Comparison of ENCODE assay signal across 10 cellular contexts in the genomic region with DNA sequence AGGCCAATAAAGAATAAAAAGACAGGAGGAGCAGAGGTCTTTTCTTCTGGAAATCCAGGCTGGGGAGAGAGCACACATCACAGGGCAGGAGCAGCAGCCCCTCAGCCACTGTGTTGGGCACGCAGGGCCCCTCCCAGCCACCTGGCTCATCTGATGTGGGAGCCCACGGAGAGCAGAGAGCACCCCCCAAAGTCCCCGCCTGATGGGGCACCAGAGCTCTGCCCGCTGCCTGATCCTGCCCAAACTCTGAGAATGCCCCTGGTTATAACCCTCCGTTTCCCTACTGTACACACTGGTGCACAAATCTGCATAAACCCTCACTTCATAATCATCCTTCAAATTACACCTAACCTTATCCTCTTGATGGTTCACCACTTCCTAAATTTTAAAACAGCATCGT.
A peak's percentile ranks its signal among the peaks of the same experiment; 100 is the strongest.
DNase-seq lines count a peak whose midpoint lies in the region; ATAC-seq and TF ChIP-seq lines count a peak whose summit lies in the region.
"Had no signal": no experiment of that assay in that cellular context is flagged by ENCODE, and none has a peak within 500 bp of the region (broad histone marks: within the 10 kb centered on the region; RNA-seq: fewer than 3 reads in every experiment).

No MANE protein-coding gene starts in this region.

- H3K36me3 Mint-ChIP-seq in H9 (ENCODE audit: insufficient read depth in 1 of 3, low read depth in 3 of 3) = no peaks in the 10 kb centered on the region
- no peaks in the 10 kb centered on the region for H3K36me3 Mint-ChIP-seq in stimulated activated naive CD8-positive, alpha-beta T cell treated with anti-CD3 and anti-CD28 coated beads, Interleukin-15, Interleukin-2, amounts not matched to agents 100 ng/mL and 50 ng/mL, for 24 hours (ENCODE audit: low read depth)

- H2BK15ac ChIP-seq in H9 (ENCODE audit: low read depth, low read length) = no peak overlapping the region

- H3K9me3 ChIP-seq in H9 (ENCODE audit: control insufficient read depth, low read depth, low read length) (no peaks in the 10 kb centered on the region), OCI-LY3 (ENCODE audit: insufficient read depth, low read length) (no peaks in the 10 kb centered on the region), gastroesophageal sphincter (no peaks in the 10 kb centered on the region)

- H3T11ph ChIP-seq in H9 (ENCODE audit: low read length) = no peak overlapping the region

- H2BK120ac ChIP-seq in H9 (ENCODE audit: low read depth, low read length, poor library complexity, severe bottlenecking) = no peak overlapping the region

- no peak overlapping the region for H3K23ac ChIP-seq in H9 (ENCODE audit: insufficient read length, low read depth, low read length)

- no peaks in the 10 kb centered on the region for H3K79me1 ChIP-seq in H9 (ENCODE audit: insufficient read depth, low read depth, low read length, poor library complexity, severe bottlenecking)

- ATAC-seq in gastroesophageal sphincter = no peak
- no peak for ATAC-seq in HG03571 (IDR thresholded peaks at IDR 0.05; ENCODE audit: unreplicated experiment)

- no peak overlapping the region for H3K18ac ChIP-seq in H9 (ENCODE audit: insufficient read length, low read depth, low read length)

- no peaks in the 10 kb centered on the region for H3K27me3 ChIP-seq in H9 (ENCODE audit: insufficient read depth, low read length)
- peaks cover 82% of the 10 kb centered on the region for H3K27me3 ChIP-seq in OCI-LY3 (ENCODE audit: low read depth, low read length)
- no peaks in the 10 kb centered on the region for H3K27me3 ChIP-seq in gastroesophageal sphincter
- H3K27me3 ChIP-seq: cardiac muscle cell had no signal

- no peak for TF ChIP-seq CTCF in H9 (conservative IDR thresholded peaks at IDR 0.05)
- no peak for TF ChIP-seq CTCF in OCI-LY3 (IDR thresholded peaks at IDR 0.05; ENCODE audit: low read depth, low read length)
- no peak for TF ChIP-seq CTCF in gastroesophageal sphincter (IDR thresholded peaks at IDR 0.05)

- H2AK5ac ChIP-seq in H9 (ENCODE audit: insufficient read length, low read length) = no peak overlapping the region

- peaks cover 79 to 82% of the 10 kb centered on the region in 2 experiments for H3K4me1 Mint-ChIP-seq in H9
- H3K4me1 Mint-ChIP-seq in stimulated activated naive CD8-positive, alpha-beta T cell treated with anti-CD3 and anti-CD28 coated beads, Interleukin-15, Interleukin-2, amounts not matched to agents 100 ng/mL and 50 ng/mL, for 24 hours (ENCODE audit: low read depth) = peaks cover 95% of the 10 kb centered on the region

- 100% methylated on average over 1 of the region's 6 CpGs for WGBS in H9 (ENCODE audit: extremely low coverage, insufficient read length, low lambda C conversion rate)
- WGBS in gastroesophageal sphincter (ENCODE audit: low coverage in 1 of 2), 2 donors = 42 to 79% methylated on average over 3 of the region's 6 CpGs

- H3K36me3 ChIP-seq in OCI-LY3 (replicated peaks; ENCODE audit: low read depth, low read length) (no peaks in the 10 kb centered on the region), gastroesophageal sphincter (no peaks in the 10 kb centered on the region)
- H3K36me3 ChIP-seq: cardiac muscle cell had no signal

- H3K4me3 Mint-ChIP-seq in H9 = no peak overlapping the region
- H3K4me3 Mint-ChIP-seq in stimulated activated naive CD8-positive, alpha-beta T cell treated with anti-CD3 and anti-CD28 coated beads, Interleukin-15, Interleukin-2, amounts not matched to agents 100 ng/mL and 50 ng/mL, for 24 hours = peak overlapping the region; percentile 60

- H3K23me2 ChIP-seq in H9 (ENCODE audit: insufficient read length, low read depth, low read length, poor library complexity, severe bottlenecking) = no peaks in the 10 kb centered on the region

- DNase-seq in H9 (no peak), cortex of kidney (lab: John Stamatoyannopoulos, UW) (no peak), RKO (ENCODE audit: low spot score) (no peak), NCI-H774 (lab: John Stamatoyannopoulos, UW) (no peak)
- DNase-seq: NCI-H2171 had no signal

- no peak overlapping the region for H3K4me2 ChIP-seq in H9 (ENCODE audit: insufficient read depth, insufficient read length, low read length)
- H3K4me2 ChIP-seq in OCI-LY3 (ENCODE audit: low read length) = peak overlapping the region; percentile 20

- H3K27me3 Mint-ChIP-seq in H9 (ENCODE audit: low read depth) = no peaks in the 10 kb centered on the region
- H3K27me3 Mint-ChIP-seq in stimulated activated naive CD8-positive, alpha-beta T cell treated with anti-CD3 and anti-CD28 coated beads, Interleukin-15, Interleukin-2, amounts not matched to agents 100 ng/mL and 50 ng/mL, for 24 hours = peaks cover 23% of the 10 kb centered on the region

- H3K4me3 ChIP-seq in OCI-LY3 (ENCODE audit: low read length) = no peak overlapping the region
- no peak overlapping the region for H3K4me3 ChIP-seq in gastroesophageal sphincter
- H3K4me3 ChIP-seq: cardiac muscle cell had no signal

- H3K27ac ChIP-seq in H9 (ENCODE audit: insufficient read length, low read depth, low read length) = no peak overlapping the region
- H3K27ac ChIP-seq in OCI-LY3 (ENCODE audit: low read length) = no peak overlapping the region
- H3K27ac ChIP-seq in gastroesophageal sphincter = peak overlapping the region; percentile 32 to 84 (median 80)
- H3K27ac ChIP-seq: cardiac muscle cell had no signal

- no peak overlapping the region for H2BK5ac ChIP-seq in H9 (ENCODE audit: insufficient read length, low read length)

- no peak overlapping the region for H3K9ac ChIP-seq in H9 (ENCODE audit: extremely low read depth, insufficient read length, low read length)
- no peak overlapping the region for H3K9ac ChIP-seq in OCI-LY3 (ENCODE audit: low read length)

- H4K5ac ChIP-seq in H9 (ENCODE audit: insufficient read length, low read depth, low read length) = no peak overlapping the region

- no peaks in the 10 kb centered on the region; a peak in 1 of 5 replicates for H3K9me3 Mint-ChIP-seq in H9
- H3K9me3 Mint-ChIP-seq in stimulated activated naive CD8-positive, alpha-beta T cell treated with anti-CD3 and anti-CD28 coated beads, Interleukin-15, Interleukin-2, amounts not matched to agents 100 ng/mL and 50 ng/mL, for 24 hours = no peaks in the 10 kb centered on the region

- H3K79me2 ChIP-seq in H9 (ENCODE audit: insufficient read depth, low read length) (peaks cover 2% of the 10 kb centered on the region; the same call in 1 of the 2 replicates), OCI-LY3 (ENCODE audit: low read length) (no peaks in the 10 kb centered on the region)

- no peak overlapping the region for H3K56ac ChIP-seq in H9 (ENCODE audit: insufficient read length, low read depth, low read length)

- H2AFZ ChIP-seq in H9 (ENCODE audit: low read length) (no peak overlapping the region), OCI-LY3 (ENCODE audit: low read depth, low read length) (no peak overlapping the region)

- no peak overlapping the region for H2BK12ac ChIP-seq in H9 (ENCODE audit: insufficient read length, low read depth, low read length)

- no peak for TF ChIP-seq POLR2A in gastroesophageal sphincter (IDR thresholded peaks at IDR 0.05)

- peaks cover 11% of the 10 kb centered on the region; the same call in 1 of the 2 replicates for H3K4me1 ChIP-seq in H9 (ENCODE audit: insufficient read depth, low read length)
- peaks cover 52% of the 10 kb centered on the region for H3K4me1 ChIP-seq in OCI-LY3 (ENCODE audit: low read length)
- H3K4me1 ChIP-seq in gastroesophageal sphincter = peaks cover 0 to 100% (median 62%) of the 10 kb centered on the region in 3 donors

- no peak overlapping the region for H2BK20ac ChIP-seq in H9 (ENCODE audit: low read depth, low read length, poor library complexity, severe bottlenecking)

- peak overlapping the region in 2 of 3 experiments; percentile 7 to 86; a peak in 3 of 7 replicates for H3K27ac Mint-ChIP-seq in H9
- H3K27ac Mint-ChIP-seq in stimulated activated naive CD8-positive, alpha-beta T cell treated with anti-CD3 and anti-CD28 coated beads, Interleukin-15, Interleukin-2, amounts not matched to agents 100 ng/mL and 50 ng/mL, for 24 hours = peak overlapping the region; percentile 86

- H3K4ac ChIP-seq in H9 (ENCODE audit: low read depth, low read length) = no peak overlapping the region

- no peak for TF ChIP-seq EP300 in gastroesophageal sphincter (IDR thresholded peaks at IDR 0.05)

- H4K91ac ChIP-seq in H9 (ENCODE audit: insufficient read length, low read depth, low read length) = no peak overlapping the region

- H4K20me1 ChIP-seq in H9 (ENCODE audit: control insufficient read depth, insufficient read depth, insufficient read length) (peaks cover 2% of the 10 kb centered on the region), OCI-LY3 (ENCODE audit: insufficient read depth, low read length) (peaks cover 98% of the 10 kb centered on the region)

- H4K8ac ChIP-seq in H9 (replicated peaks; ENCODE audit: insufficient read length, low read depth, low read length) = no peak overlapping the region

- H3K14ac ChIP-seq in H9 (ENCODE audit: insufficient read depth, low read length) = no peak overlapping the region

Comparison
In these comparisons a context has a peak if more than half of its experiments do, and no peak if none do; other contexts are left out.
1. H3K27ac ChIP-seq: peak in gastroesophageal sphincter (4 of 4); none in H9 (single experiment) and OCI-LY3 (single experiment).